25 cellular contexts compared by ENCODE assay signal in the genomic region with DNA sequence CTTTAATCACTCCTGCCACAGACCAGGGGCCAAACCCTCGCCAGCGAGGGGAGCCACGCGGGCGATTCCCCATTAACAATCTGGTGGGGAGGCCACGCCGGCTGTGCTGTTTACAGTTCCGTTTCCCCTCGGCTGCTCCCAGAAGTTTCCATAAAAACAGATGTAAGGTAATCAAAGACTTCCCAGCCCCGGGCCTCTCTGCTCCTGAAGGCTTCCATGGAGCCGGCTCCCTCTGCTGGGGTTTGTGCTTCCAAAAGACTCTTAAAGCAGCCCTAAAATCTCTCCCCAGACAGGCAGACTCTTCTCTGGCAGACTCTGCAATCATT. TPM values are rescaled to one million over a fixed set of nuclear protein-coding genes. Genes with fewer than 3 reads are reported as not detected.
DNase-seq lines count a peak whose midpoint lies in the region; TF ChIP-seq lines count a peak whose summit lies in the region.
"Had no signal": no experiment of that assay in that cellular context is flagged by ENCODE, and none has a peak within 500 bp of the region (broad histone marks: within the 10 kb centered on the region; RNA-seq: fewer than 3 reads in every experiment).

No MANE protein-coding gene starts in this region.

- H3K14ac ChIP-seq in neuronal stem cell (ENCODE audit: low read length): no peak overlapping the region

- WGBS in neuronal stem cell (ENCODE audit: extremely low coverage in 2 of 2, insufficient read length in 2 of 2, insufficient replicate concordance in 1 of 2), 2 donors: no CpG with 5 or more reads among the region's 11 CpGs

- H3K9me3 ChIP-seq in HEK293 (ENCODE audit: control insufficient read depth, insufficient read depth, low read depth, low read length) (no peaks in the 10 kb centered on the region), neuronal stem cell (replicated peaks in 1 of 2; ENCODE audit: control insufficient read depth in 2 of 2, insufficient read depth in 1 of 2, low read depth in 1 of 2, low read length in 2 of 2) (no peaks in the 10 kb centered on the region)
- H3K9me3 ChIP-seq: ascending aorta, esophagus muscularis mucosa, gastrocnemius medialis, left ventricle myocardium inferior had no signal

- DNase-seq in NCI-H2227 treated with DMSO at 0.1 percent for 48 hours (lab: John Stamatoyannopoulos, UW): peak; percentile 95
- peak; percentile 41 for DNase-seq in iPS-NIHi7 (ENCODE audit: extremely low spot score)
- no peak for DNase-seq in neuronal stem cell (ENCODE audit: low spot score)
- no peak for DNase-seq in cortex of kidney (lab: John Stamatoyannopoulos, UW)
- DNase-seq in glomerular visceral epithelial cell (ENCODE audit: extremely low spot score): no peak
- no peak for DNase-seq in DMS153 treated with DMSO at 0.1 percent for 48 hours (lab: John Stamatoyannopoulos, UW; ENCODE audit: unreplicated experiment)
- DNase-seq: activated CD4-positive, alpha-beta T cell treated with anti-CD3 and anti-CD28 coated beads for 4 hours; activated effector memory CD4-positive, alpha-beta T cell treated with anti-CD3 and anti-CD28 coated beads, Interleukin-2, amount 50 U/mL, for 16 hours; activated naive CD8-positive, alpha-beta T cell treated with anti-CD3 and anti-CD28 coated beads, Interleukin-2, amount 10 ng/mL, durations not matched to agents 7 days and 5 days; activated T-cell treated with anti-CD3 and anti-CD28 coated beads for 4 hours; Calu3; caudate nucleus; gastrocnemius medialis; GOT3; hippocampal formation; left ventricle myocardium inferior; natural killer cell; NCI-H1694; NCI-H526 treated with DMSO at 0.1 percent for 48 hours; stimulated activated CD4-positive, alpha-beta T cell treated with anti-CD3 and anti-CD28 coated beads, Interleukin-4, amount 100 ng/mL, for 24 hours; substantia nigra had no signal

- H3K4me1 ChIP-seq in HEK293 (ENCODE audit: control insufficient read depth, insufficient read depth, low read length) (peaks cover 3% of the 10 kb centered on the region; the same call in 1 of the 2 replicates), neuronal stem cell (ENCODE audit: control insufficient read depth in 2 of 2, insufficient read depth in 1 of 2, low read depth in 1 of 2, low read length in 2 of 2) (peaks cover 6 to 7% of the 10 kb centered on the region in 2 donors)
- H3K4me1 ChIP-seq: ascending aorta, gastrocnemius medialis had no signal

- H3K4me3 ChIP-seq in HEK293 (ENCODE audit: low read depth, low read length) (no peak overlapping the region), neuronal stem cell (ENCODE audit: low read length in 2 of 2) (no peak overlapping the region)
- H3K4me3 ChIP-seq: ascending aorta, esophagus muscularis mucosa, gastrocnemius medialis, left ventricle myocardium inferior had no signal

- H3K36me3 ChIP-seq in HEK293 (ENCODE audit: control insufficient read depth in 2 of 2, insufficient read depth in 1 of 2, low read length in 2 of 2): no peaks in the 10 kb centered on the region
- H3K36me3 ChIP-seq in neuronal stem cell (replicated peaks in 1 of 2; ENCODE audit: control insufficient read depth in 2 of 2, insufficient read depth in 2 of 2, low read length in 2 of 2): no peaks in the 10 kb centered on the region
- H3K36me3 ChIP-seq: ascending aorta, esophagus muscularis mucosa, gastrocnemius medialis, left ventricle myocardium inferior had no signal

- no peak overlapping the region for H2AK5ac ChIP-seq in neuronal stem cell (ENCODE audit: low read depth, low read length)

- no peaks in the 10 kb centered on the region for H3K79me1 ChIP-seq in neuronal stem cell (ENCODE audit: low read depth, low read length)

- H2BK15ac ChIP-seq in neuronal stem cell (ENCODE audit: low read length): no peak overlapping the region

- no peak overlapping the region for H3K9ac ChIP-seq in neuronal stem cell (ENCODE audit: low read depth, low read length, poor library complexity)

- H2BK120ac ChIP-seq in neuronal stem cell (ENCODE audit: low read depth, low read length): no peak overlapping the region

- no peak overlapping the region for H3K18ac ChIP-seq in neuronal stem cell (ENCODE audit: low read length)

- H2AFZ ChIP-seq in neuronal stem cell (ENCODE audit: low read length): peak overlapping the region; percentile 91

- peaks cover 0 to 16% (median 0%) of the 10 kb centered on the region in 3 experiments for H3K27me3 ChIP-seq in neuronal stem cell (ENCODE audit: control insufficient read depth in 3 of 3, insufficient read depth in 3 of 3, low read depth in 1 of 3, low read length in 3 of 3)
- H3K27me3 ChIP-seq: ascending aorta had no signal

- CTCF ChIA-PET in HEK293 (lab: Yijun Ruan, JAX): interaction anchor here (8.9 kb wide), 1 partner anchor 17 kb away, joined by 138 read pairs; no protein-coding TSS in a partner anchor

- H2BK12ac ChIP-seq in neuronal stem cell (ENCODE audit: low read length): no peak overlapping the region

- H3K4me2 ChIP-seq in neuronal stem cell (ENCODE audit: insufficient read depth, low read length, poor library complexity, severe bottlenecking): no peak overlapping the region

- no peak for TF ChIP-seq CTCF in HEK293 (tag by site-specific recombination; IDR thresholded peaks at IDR 0.05)

- POLR2A ChIA-PET in HEK293 (lab: Yijun Ruan, JAX): interaction anchor here (0.5 kb wide), 1 partner anchor 299 kb away, joined by 3 read pairs; no protein-coding TSS in a partner anchor

- H2BK5ac ChIP-seq in neuronal stem cell (ENCODE audit: low read length): peak overlapping the region; percentile 29

- 0 out of 2 replicates have a peak overlapping the region, but pooled peaks have one; percentile 18 for H3K27ac ChIP-seq in HEK293 (ENCODE audit: extremely low read depth, low read depth, low read length)
- no peak overlapping the region for H3K27ac ChIP-seq in neuronal stem cell (replicated peaks; ENCODE audit: low read length)
- H3K27ac ChIP-seq: ascending aorta, esophagus muscularis mucosa, gastrocnemius medialis, left ventricle myocardium inferior had no signal

- H3K23ac ChIP-seq in neuronal stem cell (ENCODE audit: low read depth, low read length, poor library complexity): no peak overlapping the region

- no peak overlapping the region for H4K91ac ChIP-seq in neuronal stem cell (ENCODE audit: low read depth, low read length, poor library complexity)

- H3K4ac ChIP-seq in neuronal stem cell (ENCODE audit: low read length): no peak overlapping the region

- H4K8ac ChIP-seq in neuronal stem cell (ENCODE audit: low read depth, low read length): no peak overlapping the region

TF ChIP-seq in HEK293, 187 proteins besides CTCF, POLR2A, EP300 and RAD21 (continues in another document):
- TF ChIP-seq PRDM10 (tag by site-specific recombination; IDR thresholded peaks at IDR 0.05) (no peak), ZFP37 (tag by site-specific recombination; IDR thresholded peaks at IDR 0.05) (no peak), SALL2 (tag by site-specific recombination; IDR thresholded peaks at IDR 0.05; ENCODE audit: borderline replicate concordance) (no peak), ZNF140 (tag by site-specific recombination; IDR thresholded peaks at IDR 0.05) (no peak)
- TF ChIP-seq, protein P1, sequence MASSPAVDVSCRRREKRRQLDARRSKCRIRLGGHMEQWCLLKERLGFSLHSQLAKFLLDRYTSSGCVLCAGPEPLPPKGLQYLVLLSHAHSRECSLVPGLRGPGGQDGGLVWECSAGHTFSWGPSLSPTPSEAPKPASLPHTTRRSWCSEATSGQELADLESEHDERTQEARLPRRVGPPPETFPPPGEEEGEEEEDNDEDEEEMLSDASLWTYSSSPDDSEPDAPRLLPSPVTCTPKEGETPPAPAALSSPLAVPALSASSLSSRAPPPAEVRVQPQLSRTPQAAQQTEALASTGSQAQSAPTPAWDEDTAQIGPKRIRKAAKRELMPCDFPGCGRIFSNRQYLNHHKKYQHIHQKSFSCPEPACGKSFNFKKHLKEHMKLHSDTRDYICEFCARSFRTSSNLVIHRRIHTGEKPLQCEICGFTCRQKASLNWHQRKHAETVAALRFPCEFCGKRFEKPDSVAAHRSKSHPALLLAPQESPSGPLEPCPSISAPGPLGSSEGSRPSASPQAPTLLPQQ (tag by site-specific recombination; IDR thresholded peaks at IDR 0.05): no peak

RNA-seq across cellular contexts. Expression of gene CCNE1, which starts 36.3 kb away (rescaled TPM):
- 15.7 TPM for polyA plus RNA-seq in neuronal stem cell (2013, experiment 1 of 2)
- 15.8 TPM for polyA plus RNA-seq in neuronal stem cell (2013, experiment 2 of 2)
- polyA plus RNA-seq: CD14-positive monocyte had no signal

Comparison
In these comparisons a context has a peak if more than half of its experiments do, and no peak if none do; other contexts are left out.
1. DNase-seq: peak in NCI-H2227 treated with DMSO at 0.1 percent for 48 hours (single experiment) and iPS-NIHi7 (single experiment); none in neuronal stem cell (single experiment), cortex of kidney (single experiment), glomerular visceral epithelial cell (single experiment) and DMS153 treated with DMSO at 0.1 percent for 48 hours (single experiment).